ENCODE assay signal across 8 cellular contexts in the genomic region with DNA sequence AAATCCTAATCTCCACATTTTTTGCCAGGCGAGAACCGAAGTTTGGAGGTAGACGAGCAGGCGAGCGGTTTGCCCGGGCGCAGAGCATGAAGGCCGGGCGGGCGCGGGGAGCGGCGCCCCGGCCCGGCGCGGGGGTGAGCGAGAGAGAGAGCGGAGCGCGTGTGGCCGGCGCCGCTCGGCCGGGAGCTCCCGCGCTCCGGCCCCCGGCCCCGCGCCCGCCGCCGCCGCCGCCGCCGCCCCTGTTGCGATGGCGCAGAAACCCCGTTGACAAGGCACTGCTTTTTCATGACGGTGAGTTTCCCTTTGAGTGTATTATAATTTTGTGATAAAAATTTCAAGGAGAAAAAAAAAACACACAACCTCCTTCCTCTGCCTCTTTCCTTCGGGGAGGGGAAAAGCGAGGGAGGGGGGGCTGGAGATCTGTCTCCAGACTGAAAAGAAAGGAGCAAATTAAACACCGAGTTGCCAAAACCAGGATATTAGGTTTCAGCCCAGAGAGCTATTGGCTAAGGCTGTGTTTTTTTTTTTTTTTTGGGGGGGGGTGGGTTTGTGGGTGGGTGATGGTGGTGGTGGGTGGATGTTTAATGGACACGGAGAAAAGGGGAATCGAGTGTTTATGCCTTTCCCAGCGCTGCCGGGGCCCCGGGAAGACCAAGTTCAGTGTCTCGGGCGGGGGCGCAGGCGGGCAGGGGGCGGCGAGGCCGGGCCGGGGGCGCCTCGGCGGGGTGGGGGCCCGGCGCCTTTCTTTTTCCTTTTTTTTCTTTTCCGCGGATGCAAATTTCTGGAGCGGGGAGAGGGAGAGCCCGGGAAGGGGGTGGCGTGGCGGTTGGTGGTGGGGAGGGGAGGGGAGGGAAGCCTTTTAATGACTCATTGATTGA. TPM values are rescaled to one million over a fixed set of nuclear protein-coding genes. Genes with fewer than 3 reads are reported as not detected.
DNase-seq lines count a peak whose midpoint lies in the region; ATAC-seq and TF ChIP-seq lines count a peak whose summit lies in the region.

A gene with protein sequence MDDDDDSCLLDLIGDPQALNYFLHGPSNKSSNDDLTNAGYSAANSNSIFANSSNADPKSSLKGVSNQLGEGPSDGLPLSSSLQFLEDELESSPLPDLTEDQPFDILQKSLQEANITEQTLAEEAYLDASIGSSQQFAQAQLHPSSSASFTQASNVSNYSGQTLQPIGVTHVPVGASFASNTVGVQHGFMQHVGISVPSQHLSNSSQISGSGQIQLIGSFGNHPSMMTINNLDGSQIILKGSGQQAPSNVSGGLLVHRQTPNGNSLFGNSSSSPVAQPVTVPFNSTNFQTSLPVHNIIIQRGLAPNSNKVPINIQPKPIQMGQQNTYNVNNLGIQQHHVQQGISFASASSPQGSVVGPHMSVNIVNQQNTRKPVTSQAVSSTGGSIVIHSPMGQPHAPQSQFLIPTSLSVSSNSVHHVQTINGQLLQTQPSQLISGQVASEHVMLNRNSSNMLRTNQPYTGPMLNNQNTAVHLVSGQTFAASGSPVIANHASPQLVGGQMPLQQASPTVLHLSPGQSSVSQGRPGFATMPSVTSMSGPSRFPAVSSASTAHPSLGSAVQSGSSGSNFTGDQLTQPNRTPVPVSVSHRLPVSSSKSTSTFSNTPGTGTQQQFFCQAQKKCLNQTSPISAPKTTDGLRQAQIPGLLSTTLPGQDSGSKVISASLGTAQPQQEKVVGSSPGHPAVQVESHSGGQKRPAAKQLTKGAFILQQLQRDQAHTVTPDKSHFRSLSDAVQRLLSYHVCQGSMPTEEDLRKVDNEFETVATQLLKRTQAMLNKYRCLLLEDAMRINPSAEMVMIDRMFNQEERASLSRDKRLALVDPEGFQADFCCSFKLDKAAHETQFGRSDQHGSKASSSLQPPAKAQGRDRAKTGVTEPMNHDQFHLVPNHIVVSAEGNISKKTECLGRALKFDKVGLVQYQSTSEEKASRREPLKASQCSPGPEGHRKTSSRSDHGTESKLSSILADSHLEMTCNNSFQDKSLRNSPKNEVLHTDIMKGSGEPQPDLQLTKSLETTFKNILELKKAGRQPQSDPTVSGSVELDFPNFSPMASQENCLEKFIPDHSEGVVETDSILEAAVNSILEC (plus strand): TSS at position 242 of the 878 bp plus-strand sequence. CDS start 39,971 bp downstream, outside the sequence.

- H3K9me3 Mint-ChIP-seq in T-helper 1 cell treated with Interleukin-12 subunit alpha and Interleukin-12 subunit beta and Interleukin-4 antibody, amounts not matched to agents 30 μg/mL and 1 μg/mL, for 36 hours = no peaks in the 10 kb centered on the region
- no peaks in the 10 kb centered on the region for H3K9me3 Mint-ChIP-seq in type B pancreatic cell

- H3K27me3 Mint-ChIP-seq in T-helper 1 cell treated with Interleukin-12 subunit alpha and Interleukin-12 subunit beta and Interleukin-4 antibody, amounts not matched to agents 30 μg/mL and 1 μg/mL, for 36 hours (ENCODE audit: low read depth) = no peaks in the 10 kb centered on the region
- no peaks in the 10 kb centered on the region for H3K27me3 Mint-ChIP-seq in type B pancreatic cell

- no peaks in the 10 kb centered on the region; the same call in 1 of the 2 replicates for H3K36me3 ChIP-seq in GM06990 (ENCODE audit: control insufficient read depth, insufficient read depth, low read length)
- H3K36me3 ChIP-seq in heart right ventricle = peaks cover 0 to 2% (median 0%) of the 10 kb centered on the region in 9 donors

- H3K36me3 Mint-ChIP-seq in T-helper 1 cell treated with Interleukin-12 subunit alpha and Interleukin-12 subunit beta and Interleukin-4 antibody, amounts not matched to agents 30 μg/mL and 1 μg/mL, for 36 hours (ENCODE audit: low read depth) = peaks cover 22% of the 10 kb centered on the region
- peaks cover 12% of the 10 kb centered on the region for H3K36me3 Mint-ChIP-seq in type B pancreatic cell

- H3K4me1 Mint-ChIP-seq in T-helper 1 cell treated with Interleukin-12 subunit alpha and Interleukin-12 subunit beta and Interleukin-4 antibody, amounts not matched to agents 30 μg/mL and 1 μg/mL, for 36 hours (ENCODE audit: low read depth) = peaks cover 31% of the 10 kb centered on the region
- peaks cover 30% of the 10 kb centered on the region for H3K4me1 Mint-ChIP-seq in type B pancreatic cell (ENCODE audit: unreplicated experiment)

- H3K9me3 ChIP-seq in heart right ventricle = no peaks in the 10 kb centered on the region

- peaks cover 3 to 42% (median 32%) of the 10 kb centered on the region in 9 donors for H3K4me1 ChIP-seq in heart right ventricle

- TF ChIP-seq CTCF in GM06990 (IDR thresholded peaks at IDR 0.05; ENCODE audit: insufficient read depth, low read length, poor library complexity, severe bottlenecking) (no peak), heart right ventricle (IDR thresholded peaks at IDR 0.05) (no peak), type B pancreatic cell (conservative IDR thresholded peaks at IDR 0.05) (no peak)

- DNase-seq in GM06990 (ENCODE audit: extremely low read depth, insufficient read length) = peak; percentile 62
- DNase-seq in NCI-H1105 (lab: John Stamatoyannopoulos, UW) = peak; percentile 70
- DNase-seq in heart right ventricle = peak; percentile 67 to 77
- DNase-seq in posterior cingulate gyrus = peak in 6 of 10 donors; percentile 15 to 84 (median 30)
- peak; percentile 74 for DNase-seq in type B pancreatic cell (ENCODE audit: extremely low spot score, unreplicated experiment)

- peak within 1 kb of the TSS; percentile 100 for H3K27ac ChIP-seq in adipose tissue (ENCODE audit: low read depth, low read length)
- H3K27ac ChIP-seq in heart right ventricle = peak within 1 kb of the TSS; percentile 99 to 100 (median 100)

- ATAC-seq in heart right ventricle = peak; percentile 14 to 53 (median 30)
- ATAC-seq in HG03571 (IDR thresholded peaks at IDR 0.05; ENCODE audit: unreplicated experiment) = no peak

- peak within 1 kb of the TSS; percentile 97 for H3K4me3 Mint-ChIP-seq in T-helper 1 cell treated with Interleukin-12 subunit alpha and Interleukin-12 subunit beta and Interleukin-4 antibody, amounts not matched to agents 30 μg/mL and 1 μg/mL, for 36 hours
- peak within 1 kb of the TSS; percentile 95 for H3K4me3 Mint-ChIP-seq in type B pancreatic cell

- peak within 1 kb of the TSS; percentile 100 for H3K27ac Mint-ChIP-seq in T-helper 1 cell treated with Interleukin-12 subunit alpha and Interleukin-12 subunit beta and Interleukin-4 antibody, amounts not matched to agents 30 μg/mL and 1 μg/mL, for 36 hours
- peak within 1 kb of the TSS; percentile 99 for H3K27ac Mint-ChIP-seq in type B pancreatic cell

- H3K27me3 ChIP-seq in GM06990 (replicated peaks; ENCODE audit: control insufficient read depth, insufficient read depth, low read length) (no peaks in the 10 kb centered on the region), heart right ventricle (no peaks in the 10 kb centered on the region)

- peak within 1 kb of the TSS; percentile 82 for H3K4me3 ChIP-seq in GM06990 (replicated peaks; ENCODE audit: low read depth, low read length)
- H3K4me3 ChIP-seq in heart right ventricle = peak within 1 kb of the TSS; percentile 61 to 100 (median 90)

- WGBS in adipose tissue, 3 donors = 0 to 1% (median 1%) methylated on average over 55 to 68 of the region's 70 CpGs
- 1% methylated on average over 49 to 68 of the region's 70 CpGs for WGBS in heart right ventricle, 2 donors

- intact Hi-C loops in heart right ventricle (cut with DNase I) = loop anchor here in 9 of 10 donors (1.0 to 5.0 kb wide), 5 partner anchors 35 to 95 kb away; partner anchors contain the start of genes TBCC (in 7 of the 9) and RPL7L1 (in 1 of the 9)
- intact Hi-C loops in posterior cingulate gyrus (cut with DNase I) = loop anchor here (10.0 kb wide), 2 partner anchors 57 to 113 kb away; partner anchors contain the start of gene PRPH2

RNA-seq across cellular contexts. Expression of the gene that starts here (rescaled TPM):
- polyA plus RNA-seq in adipose tissue (1 to 10 TPM; 3.5 to 6.3 (median 4.5) TPM), heart right ventricle (1 to 10 TPM; 2.7 to 3.5 TPM)
- total RNA-seq in heart right ventricle (10 to 100 TPM; 10.7 to 15.7 (median 13.8) TPM), type B pancreatic cell (ENCODE audit: low replicate concordance) (9.1 and 9.3 TPM in 2 replicates)
